ENCODE assay signal across 6 cellular contexts in genomic region chr3:52845691-52846426, GRCh38.
DNase-seq lines count a peak whose midpoint lies in the region; ATAC-seq and TF ChIP-seq lines count a peak whose summit lies in the region.

No MANE protein-coding gene starts in this region.

- TF ChIP-seq CTCF in KMS-11 (conservative IDR thresholded peaks at IDR 0.05; ENCODE audit: low read depth, low read length): peak; percentile 55
- peak; percentile 49 for TF ChIP-seq CTCF in cardiac fibroblast (IDR thresholded peaks at IDR 0.05; ENCODE audit: low read depth, low read length)
- peak; percentile 50 for TF ChIP-seq CTCF in retinal pigment epithelial cell (conservative IDR thresholded peaks at IDR 0.05; ENCODE audit: low read depth, low read length)

- H3K79me2 ChIP-seq in KMS-11 (ENCODE audit: insufficient read depth, low read depth): no peaks in the 10 kb centered on the region

- no peaks in the 10 kb centered on the region for H3K36me3 ChIP-seq in KMS-11 (ENCODE audit: insufficient read depth)

- H3K4me3 ChIP-seq in KMS-11 (IDR thresholded peaks at IDR 0.05; ENCODE audit: insufficient read depth, low read depth, low read length) (no peak overlapping the region), cardiac fibroblast (replicated peaks in 1 of 2; ENCODE audit: low read depth in 2 of 2, low read length in 2 of 2) (no peak overlapping the region), retinal pigment epithelial cell (ENCODE audit: low read length) (no peak overlapping the region)

- no peaks in the 10 kb centered on the region for H4K20me1 ChIP-seq in KMS-11 (ENCODE audit: insufficient read depth)

- DNase-seq in cardiac fibroblast (ENCODE audit: low read depth in 2 of 2) (no peak), retinal pigment epithelial cell (ENCODE audit: low read depth) (no peak), HuH-7.5 (ENCODE audit: low spot score) (no peak), RPMI8226 (no peak)

- H3K9ac ChIP-seq in KMS-11: no peak overlapping the region

- no peak overlapping the region for H3K4me2 ChIP-seq in KMS-11

- no peak overlapping the region for H3K27ac ChIP-seq in KMS-11

- no peak for ATAC-seq in HG02970 (IDR thresholded peaks at IDR 0.05; ENCODE audit: low FRiP score, unreplicated experiment)

- no peaks in the 10 kb centered on the region for H3K27me3 ChIP-seq in KMS-11 (ENCODE audit: insufficient read depth, low read depth)

- no peaks in the 10 kb centered on the region for H3K4me1 ChIP-seq in KMS-11 (ENCODE audit: low read depth, poor library complexity, severe bottlenecking)

- H2AFZ ChIP-seq in KMS-11 (ENCODE audit: low read depth): no peak overlapping the region
